ENCODE assay signal across 17 cellular contexts in genomic region chr13:30382836-30383525, GRCh38. TPM values are rescaled to one million over a fixed set of nuclear protein-coding genes. Genes with fewer than 3 reads are reported as not detected.
A peak's percentile ranks its signal among the peaks of the same experiment; 100 is the strongest.
DNase-seq lines count a peak whose midpoint lies in the region; FAIRE-seq and TF ChIP-seq lines count a peak whose summit lies in the region.
"Had no signal": no experiment of that assay in that cellular context is flagged by ENCODE, and none has a peak within 500 bp of the region (broad histone marks: within the 10 kb centered on the region; RNA-seq: fewer than 3 reads in every experiment).

No MANE protein-coding gene starts in this region.

- peak overlapping the region; percentile 69; the same call in 1 of the 2 replicates for H2AFZ ChIP-seq in MM.1S (ENCODE audit: low read length)

- no peaks in the 10 kb centered on the region for H3K27me3 Mint-ChIP-seq in activated naive CD4-positive, alpha-beta T cell treated with anti-CD3 and anti-CD28 coated beads, Interleukin-2, amount 10 ng/mL, durations not matched to agents 7 days and 5 days
- H3K27me3 Mint-ChIP-seq in activated CD4-positive, alpha-beta memory T cell treated with anti-CD3 and anti-CD28 coated beads, Interleukin-2, amount 10 ng/mL, durations not matched to agents 7 days and 5 days, result no peaks in the 10 kb centered on the region

- H3K9me3 ChIP-seq in MM.1S (replicated peaks; ENCODE audit: insufficient read depth, low read length) (no peaks in the 10 kb centered on the region), small intestine (ENCODE audit: control insufficient read depth, low read depth) (no peaks in the 10 kb centered on the region)
- H3K9me3 ChIP-seq: ascending aorta, gastrocnemius medialis, suprapubic skin had no signal

- H3K27ac ChIP-seq in MM.1S (ENCODE audit: low read length) (peak overlapping the region; percentile 68; the same call in 1 of the 2 replicates), small intestine (ENCODE audit: low read depth in 1 of 2, low read length in 1 of 2) (no peak overlapping the region)
- H3K27ac ChIP-seq: ascending aorta, gastrocnemius medialis, suprapubic skin had no signal

- H3K9ac ChIP-seq in MM.1S (ENCODE audit: low read length), result no peak overlapping the region

- H3K4me3 ChIP-seq in MM.1S (ENCODE audit: low read length) (no peak overlapping the region; the same call in 1 of the 2 replicates), small intestine (ENCODE audit: low read depth in 1 of 2, low read length in 2 of 2) (no peak overlapping the region)
- H3K4me3 ChIP-seq: ascending aorta, gastrocnemius medialis, suprapubic skin had no signal

- no peak overlapping the region for H3K4me3 Mint-ChIP-seq in activated naive CD4-positive, alpha-beta T cell treated with anti-CD3 and anti-CD28 coated beads, Interleukin-2, amount 10 ng/mL, durations not matched to agents 7 days and 5 days
- no peak overlapping the region for H3K4me3 Mint-ChIP-seq in activated CD4-positive, alpha-beta memory T cell treated with anti-CD3 and anti-CD28 coated beads, Interleukin-2, amount 10 ng/mL, durations not matched to agents 7 days and 5 days
- H3K4me3 Mint-ChIP-seq: neural crest cell had no signal

- peak overlapping the region; percentile 62 for H3K4me2 ChIP-seq in MM.1S (ENCODE audit: low read depth, low read length)

- H3K36me3 ChIP-seq in MM.1S (replicated peaks; ENCODE audit: insufficient read depth, low read length) (no peaks in the 10 kb centered on the region), small intestine (ENCODE audit: control insufficient read depth in 2 of 2, insufficient read depth in 2 of 2, low read length in 2 of 2) (no peaks in the 10 kb centered on the region)
- H3K36me3 ChIP-seq: ascending aorta, gastrocnemius medialis, suprapubic skin had no signal

- no peaks in the 10 kb centered on the region for H3K9me2 ChIP-seq in MM.1S (replicated peaks; ENCODE audit: insufficient read depth, low read length)

- no peaks in the 10 kb centered on the region for H3K79me2 ChIP-seq in MM.1S (ENCODE audit: low read length)

- H3F3A ChIP-seq in MM.1S (ENCODE audit: insufficient read depth, low read length), result peaks cover 8% of the 10 kb centered on the region; the same call in 1 of the 2 replicates

- H3K27me3 ChIP-seq in MM.1S (replicated peaks; ENCODE audit: insufficient read depth, low read length) (no peaks in the 10 kb centered on the region), small intestine (ENCODE audit: control insufficient read depth in 2 of 2, insufficient read depth in 2 of 2, low read length in 2 of 2) (no peaks in the 10 kb centered on the region)
- H3K27me3 ChIP-seq: ascending aorta, gastrocnemius medialis, suprapubic skin had no signal

- peaks cover 3% of the 10 kb centered on the region for H3K9me3 Mint-ChIP-seq in activated naive CD4-positive, alpha-beta T cell treated with anti-CD3 and anti-CD28 coated beads, Interleukin-2, amount 10 ng/mL, durations not matched to agents 7 days and 5 days
- H3K9me3 Mint-ChIP-seq in activated CD4-positive, alpha-beta memory T cell treated with anti-CD3 and anti-CD28 coated beads, Interleukin-2, amount 10 ng/mL, durations not matched to agents 7 days and 5 days, result peaks cover 3% of the 10 kb centered on the region
- H3K9me3 Mint-ChIP-seq: neural crest cell had no signal

- H3K4me1 Mint-ChIP-seq in activated naive CD4-positive, alpha-beta T cell treated with anti-CD3 and anti-CD28 coated beads, Interleukin-2, amount 10 ng/mL, durations not matched to agents 7 days and 5 days, result peaks cover 68% of the 10 kb centered on the region
- H3K4me1 Mint-ChIP-seq in activated CD4-positive, alpha-beta memory T cell treated with anti-CD3 and anti-CD28 coated beads, Interleukin-2, amount 10 ng/mL, durations not matched to agents 7 days and 5 days, result peaks cover 33% of the 10 kb centered on the region
- H3K4me1 Mint-ChIP-seq: neural crest cell had no signal

- TF ChIP-seq CTCF in MM.1S (IDR thresholded peaks at IDR 0.05; ENCODE audit: low read length), result 0 out of 2 replicates have a peak, but pooled peaks have one; percentile 11

- POLR2A ChIA-PET in activated CD4-positive, alpha-beta memory T cell treated with anti-CD3 and anti-CD28 coated beads, Interleukin-2, amount 10 ng/mL, durations not matched to agents 7 days and 5 days (lab: Charles Lee), result interaction anchor here (0.7 to 1.5 kb wide), 5 partner anchors 8 to 614 kb away, joined by 3 to 11 read pairs (median 3); no protein-coding TSS in a partner anchor

- WGBS in small intestine, 3 donors, result 16 to 53% (median 39%) methylated on average over 6 of the region's 6 CpGs

- peak; percentile 43 for DNase-seq in activated naive CD4-positive, alpha-beta T cell treated with anti-CD3 and anti-CD28 coated beads, Interleukin-2, amount 10 ng/mL, durations not matched to agents 7 days and 5 days
- no peak for DNase-seq in activated naive CD4-positive, alpha-beta T cell treated with anti-CD3 and anti-CD28 coated beads, Interleukin-2, amount 50 U/mL, for 16 hours
- DNase-seq in MM.1S (peak; percentile 53), small intestine (peak; percentile 9), cerebellar nuclear complex (lab: John Stamatoyannopoulos, UW) (no peak), inferior parietal cortex (ENCODE audit: extremely low spot score) (no peak), foreskin melanocyte (no peak)
- no peak for DNase-seq in activated CD4-positive, alpha-beta memory T cell treated with anti-CD3 and anti-CD28 coated beads, Interleukin-2, amount 10 ng/mL, durations not matched to agents 7 days and 5 days
- DNase-seq: AML-193, gastrocnemius medialis had no signal

- H3K36me3 Mint-ChIP-seq in activated naive CD4-positive, alpha-beta T cell treated with anti-CD3 and anti-CD28 coated beads, Interleukin-2, amount 10 ng/mL, durations not matched to agents 7 days and 5 days, result peaks cover 5% of the 10 kb centered on the region
- H3K36me3 Mint-ChIP-seq in activated CD4-positive, alpha-beta memory T cell treated with anti-CD3 and anti-CD28 coated beads, Interleukin-2, amount 10 ng/mL, durations not matched to agents 7 days and 5 days (ENCODE audit: low read depth), result peaks cover 7% of the 10 kb centered on the region

- FAIRE-seq in small intestine (lab: Jason Lieb, UNC), result no peak
- FAIRE-seq: endothelial cell of umbilical vein had no signal

- peaks cover 10% of the 10 kb centered on the region for H3K4me1 ChIP-seq in MM.1S (ENCODE audit: low read length)
- no peaks in the 10 kb centered on the region for H3K4me1 ChIP-seq in small intestine (ENCODE audit: control insufficient read depth in 2 of 2, insufficient read depth in 1 of 2, low read depth in 1 of 2, low read length in 1 of 2)
- H3K4me1 ChIP-seq: ascending aorta had no signal

- CTCF ChIA-PET in activated naive CD4-positive, alpha-beta T cell treated with anti-CD3 and anti-CD28 coated beads, Interleukin-2, amount 10 ng/mL, durations not matched to agents 7 days and 5 days (lab: Charles Lee), result interaction anchor here (0.9 to 1.1 kb wide), 2 partner anchors 9 to 11 kb away, joined by 3 to 5 read pairs; no protein-coding TSS in a partner anchor
- CTCF ChIA-PET in activated CD4-positive, alpha-beta memory T cell treated with anti-CD3 and anti-CD28 coated beads, Interleukin-2, amount 10 ng/mL, durations not matched to agents 7 days and 5 days (lab: Charles Lee), result interaction anchor here (1.1 to 1.6 kb wide), 5 partner anchors 11 to 662 kb away, joined by 3 to 8 read pairs (median 3); no protein-coding TSS in a partner anchor

- H4K20me1 ChIP-seq in MM.1S (ENCODE audit: insufficient read depth, low read length), result no peaks in the 10 kb centered on the region

- peak overlapping the region; percentile 67 for H3K27ac Mint-ChIP-seq in activated naive CD4-positive, alpha-beta T cell treated with anti-CD3 and anti-CD28 coated beads, Interleukin-2, amount 10 ng/mL, durations not matched to agents 7 days and 5 days
- H3K27ac Mint-ChIP-seq in activated CD4-positive, alpha-beta memory T cell treated with anti-CD3 and anti-CD28 coated beads, Interleukin-2, amount 10 ng/mL, durations not matched to agents 7 days and 5 days, result peak overlapping the region; percentile 52

RNA-seq across cellular contexts. Expression of gene UBE2L5, which starts 39.3 kb away (rescaled TPM):
- under 1 TPM in 1 of 2 experiments, not detected in 1; 0.20 TPM for total RNA-seq in activated CD4-positive, alpha-beta memory T cell treated with anti-CD3 and anti-CD28 coated beads, Interleukin-2, amount 10 ng/mL, durations not matched to agents 7 days and 5 days
- not detected for polyA plus RNA-seq in small intestine
- total RNA-seq: ascending aorta; endothelial cell of umbilical vein; gastrocnemius medialis; lung microvascular endothelial cell; neural crest cell; RPMI7951; T-helper 1 cell treated with Interleukin-12 subunit alpha and Interleukin-12 subunit beta and Interleukin-4 antibody, amounts not matched to agents 30 ng/mL and 1 ng/mL, for 36 hours had no signal
- polyA plus RNA-seq: endothelial cell of umbilical vein had no signal

Comparison
In these comparisons a context has a peak if more than half of its experiments do, and no peak if none do; other contexts are left out.
1. DNase-seq: peak in activated naive CD4-positive, alpha-beta T cell treated with anti-CD3 and anti-CD28 coated beads, Interleukin-2, amount 10 ng/mL, durations not matched to agents 7 days and 5 days (single experiment), MM.1S (single experiment) and small intestine (single experiment); none in activated naive CD4-positive, alpha-beta T cell treated with anti-CD3 and anti-CD28 coated beads, Interleukin-2, amount 50 U/mL, for 16 hours (single experiment), activated CD4-positive, alpha-beta memory T cell treated with anti-CD3 and anti-CD28 coated beads, Interleukin-2, amount 10 ng/mL, durations not matched to agents 7 days and 5 days (single experiment), cerebellar nuclear complex (0 of 2), inferior parietal cortex (single experiment) and foreskin melanocyte (single experiment).